Comparison of ENCODE assay signal across 1 cellular context in genomic region chr20:32544893-32545840, GRCh38.
TF ChIP-seq lines count a peak whose summit lies in the region.

No MANE protein-coding gene starts in this region.

TF ChIP-seq in HEK293, 187 proteins besides CTCF, POLR2A, EP300 and RAD21 (continued from another document):
- TF ChIP-seq ZBTB44 (tag by site-specific recombination; IDR thresholded peaks at IDR 0.05) = peak; percentile 26; the same call in 1 of the 2 replicates
